In the genomic region with DNA sequence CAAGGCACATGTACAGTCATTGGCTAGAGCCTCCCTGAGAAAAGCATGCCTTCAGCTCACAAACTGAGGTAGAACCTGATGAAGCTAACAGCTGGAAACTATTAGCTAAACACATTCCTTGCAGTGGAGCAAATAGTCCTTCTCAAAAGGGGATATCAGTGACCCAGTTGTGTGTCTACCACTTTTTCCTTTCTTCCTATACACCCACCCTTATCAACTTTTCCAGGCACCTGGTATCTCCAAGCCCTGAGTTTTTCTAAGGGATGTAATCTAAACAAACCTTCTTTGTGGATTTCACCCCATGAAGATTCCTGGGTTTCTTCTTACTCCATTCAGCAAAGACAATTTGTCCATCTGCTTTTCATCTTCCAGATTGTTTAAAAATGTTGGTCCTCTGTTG, we compare ENCODE assay signal across 38 cellular contexts.
"Had no signal": no experiment of that assay in that cellular context is flagged by ENCODE, and none has a peak within 500 bp of the region (broad histone marks: within the 10 kb centered on the region; RNA-seq: fewer than 3 reads in every experiment).

No MANE protein-coding gene starts in this region.

- H3K4me1 ChIP-seq: adrenal gland, ascending aorta, body of pancreas, breast epithelium had no signal

- H3K36me3 ChIP-seq: adrenal gland, ascending aorta, brain microvascular endothelial cell, breast epithelium, cardiac muscle cell had no signal

- H3K9me3 Mint-ChIP-seq: activated naive CD4-positive, alpha-beta T cell treated with anti-CD3 and anti-CD28 coated beads for 36 hours; activated naive CD4-positive, alpha-beta T cell treated with anti-CD3 and anti-CD28 coated beads, Interleukin-2, amount 10 ng/mL, durations not matched to agents 7 days and 5 days; activated naive CD4-positive, alpha-beta T cell treated with anti-CD3 and anti-CD28 coated beads, Interleukin-2, amount 50 U/mL, for 24 hours; activated naive CD4-positive, alpha-beta T cell treated with anti-CD3 and anti-CD28 coated beads, Interleukin-2, amount 50 U/mL, for 72 hours; activated naive CD8-positive, alpha-beta T cell treated with anti-CD3 and anti-CD28 coated beads for 36 hours; activated naive CD8-positive, alpha-beta T cell treated with anti-CD3 and anti-CD28 coated beads, Interleukin-2, amount 10 ng/mL, durations not matched to agents 7 days and 5 days; activated naive CD8-positive, alpha-beta T cell treated with anti-CD3 and anti-CD28 coated beads, Interleukin-2, amount 50 U/mL, for 24 hours; activated T-cell treated with anti-CD3 and anti-CD28 coated beads, Interleukin-2, amount 50 U/mL, for 24 hours; activated T-cell treated with anti-CD3 and anti-CD28 coated beads, Interleukin-2, amount 50 U/mL, for 4 hours; activated T-cell treated with anti-CD3 and anti-CD28 coated beads, Interleukin-2, amount 50 U/mL, for 72 hours; activated T-helper 1 cell treated with anti-CD3 and anti-CD28 coated beads, Interleukin-12 subunit alpha, Interleukin-12 subunit beta, Interleukin-2, Interleukin-4 antibody, amounts not matched to agents 30 ng/mL and 10 ng/mL and 1 ng/mL, durations not matched to agents 14 hours and 24 hours and 36 hours; activated T-helper 17 cell treated with anti-CD3 and anti-CD28 coated beads, Interleukin-2, amount 50 U/mL, for 72 hours; activated T-helper 2 cell treated with anti-CD3 and anti-CD28 coated beads, Interferon-gamma antibody, Interleukin-2, Interleukin-4, amounts not matched to agents 10 μg/mL and 5 μg/mL and 100 μg/mL, durations not matched to agents 14 hours and 24 hours and 36 hours; brain; central memory CD8-positive, alpha-beta T cell had no signal

- H3K27ac ChIP-seq: adrenal gland, ascending aorta, body of pancreas, brain microvascular endothelial cell, breast epithelium, cardiac muscle cell had no signal

- H3K36me3 Mint-ChIP-seq: activated naive CD4-positive, alpha-beta T cell treated with anti-CD3 and anti-CD28 coated beads, Interleukin-2, amount 10 ng/mL, durations not matched to agents 7 days and 5 days; activated naive CD4-positive, alpha-beta T cell treated with anti-CD3 and anti-CD28 coated beads, Interleukin-2, amount 50 U/mL, for 24 hours; activated naive CD4-positive, alpha-beta T cell treated with anti-CD3 and anti-CD28 coated beads, Interleukin-2, amount 50 U/mL, for 72 hours; activated naive CD8-positive, alpha-beta T cell treated with anti-CD3 and anti-CD28 coated beads for 36 hours; activated naive CD8-positive, alpha-beta T cell treated with anti-CD3 and anti-CD28 coated beads, Interleukin-2, amount 10 ng/mL, durations not matched to agents 7 days and 5 days; brain had no signal

- H3K27ac Mint-ChIP-seq: activated naive CD4-positive, alpha-beta T cell treated with anti-CD3 and anti-CD28 coated beads for 36 hours; activated naive CD4-positive, alpha-beta T cell treated with anti-CD3 and anti-CD28 coated beads, Interleukin-2, amount 10 ng/mL, durations not matched to agents 7 days and 5 days; activated naive CD4-positive, alpha-beta T cell treated with anti-CD3 and anti-CD28 coated beads, Interleukin-2, amount 50 U/mL, for 24 hours; activated naive CD4-positive, alpha-beta T cell treated with anti-CD3 and anti-CD28 coated beads, Interleukin-2, amount 50 U/mL, for 72 hours; activated naive CD8-positive, alpha-beta T cell; activated naive CD8-positive, alpha-beta T cell treated with anti-CD3 and anti-CD28 coated beads for 36 hours; activated naive CD8-positive, alpha-beta T cell treated with anti-CD3 and anti-CD28 coated beads, Interleukin-2, amount 10 ng/mL, durations not matched to agents 7 days and 5 days; activated naive CD8-positive, alpha-beta T cell treated with anti-CD3 and anti-CD28 coated beads, Interleukin-2, amount 50 U/mL, for 24 hours; activated T-cell treated with anti-CD3 and anti-CD28 coated beads, Interleukin-2, amount 50 U/mL, for 24 hours; activated T-cell treated with anti-CD3 and anti-CD28 coated beads, Interleukin-2, amount 50 U/mL, for 72 hours; activated T-helper 1 cell treated with anti-CD3 and anti-CD28 coated beads, Interleukin-12 subunit alpha, Interleukin-12 subunit beta, Interleukin-2, Interleukin-4 antibody, amounts not matched to agents 30 ng/mL and 10 ng/mL and 1 ng/mL, durations not matched to agents 14 hours and 24 hours and 36 hours; activated T-helper 17 cell treated with anti-CD3 and anti-CD28 coated beads, Interleukin-2, amount 50 U/mL, for 72 hours; activated T-helper 2 cell treated with anti-CD3 and anti-CD28 coated beads, Interferon-gamma antibody, Interleukin-2, Interleukin-4, amounts not matched to agents 10 μg/mL and 5 μg/mL and 100 μg/mL, durations not matched to agents 14 hours and 24 hours and 36 hours; brain had no signal

- H3K27me3 ChIP-seq: adrenal gland, ascending aorta, body of pancreas, brain microvascular endothelial cell, breast epithelium, cardiac muscle cell had no signal

- H3K27me3 Mint-ChIP-seq: activated naive CD4-positive, alpha-beta T cell treated with anti-CD3 and anti-CD28 coated beads, Interleukin-2, amount 50 U/mL, for 24 hours; activated naive CD8-positive, alpha-beta T cell treated with anti-CD3 and anti-CD28 coated beads, Interleukin-2, amount 50 U/mL, for 24 hours; activated T-cell treated with anti-CD3 and anti-CD28 coated beads, Interleukin-2, amount 50 U/mL, for 24 hours; central memory CD8-positive, alpha-beta T cell had no signal

- H3K4me1 Mint-ChIP-seq: activated naive CD4-positive, alpha-beta T cell treated with anti-CD3 and anti-CD28 coated beads, Interleukin-2, amount 10 ng/mL, durations not matched to agents 7 days and 5 days; activated naive CD4-positive, alpha-beta T cell treated with anti-CD3 and anti-CD28 coated beads, Interleukin-2, amount 50 U/mL, for 24 hours; activated naive CD8-positive, alpha-beta T cell treated with anti-CD3 and anti-CD28 coated beads for 36 hours; activated naive CD8-positive, alpha-beta T cell treated with anti-CD3 and anti-CD28 coated beads, Interleukin-2, amount 10 ng/mL, durations not matched to agents 7 days and 5 days; activated naive CD8-positive, alpha-beta T cell treated with anti-CD3 and anti-CD28 coated beads, Interleukin-2, amount 50 U/mL, for 24 hours; activated T-helper 17 cell treated with anti-CD3 and anti-CD28 coated beads, Interleukin-2, amount 50 U/mL, for 72 hours; brain; central memory CD8-positive, alpha-beta T cell had no signal

- H3K9me3 ChIP-seq: adrenal gland, ascending aorta, body of pancreas, breast epithelium had no signal

- ATAC-seq: activated naive CD4-positive, alpha-beta T cell treated with anti-CD3 and anti-CD28 coated beads, Interleukin-2, amount 50 U/mL, for 72 hours; activated naive CD8-positive, alpha-beta T cell treated with anti-CD3 and anti-CD28 coated beads, Interleukin-2, amount 50 U/mL, for 24 hours; activated T-cell treated with anti-CD3 and anti-CD28 coated beads, Interleukin-2, amount 50 U/mL, for 4 hours; activated T-helper 17 cell treated with anti-CD3 and anti-CD28 coated beads, Interleukin-2, amount 50 U/mL, for 72 hours; body of pancreas had no signal

- H3K4me3 ChIP-seq: adrenal gland, ascending aorta, body of pancreas, breast epithelium, cardiac muscle cell had no signal

- DNase-seq: activated effector memory CD4-positive, alpha-beta T cell treated with anti-CD3 and anti-CD28 coated beads, Interleukin-2, amount 50 U/mL, for 16 hours; activated effector memory CD4-positive, alpha-beta T cell treated with Interleukin-2 at 50 U/mL for 16 hours; activated gamma-delta T cell; activated gamma-delta T cell treated with Interleukin-2 at 50 U/mL for 16 hours; activated naive CD4-positive, alpha-beta T cell; activated naive CD4-positive, alpha-beta T cell treated with anti-CD3 and anti-CD28 coated beads for 36 hours; activated naive CD4-positive, alpha-beta T cell treated with anti-CD3 and anti-CD28 coated beads, Interleukin-2, amount 10 ng/mL, durations not matched to agents 7 days and 5 days; activated naive CD4-positive, alpha-beta T cell treated with anti-CD3 and anti-CD28 coated beads, Interleukin-2, amount 50 U/mL, for 16 hours; activated naive CD4-positive, alpha-beta T cell treated with Interleukin-2 at 50 U/mL for 16 hours; activated naive CD8-positive, alpha-beta T cell treated with anti-CD3 and anti-CD28 coated beads for 36 hours; activated naive CD8-positive, alpha-beta T cell treated with anti-CD3 and anti-CD28 coated beads, Interleukin-2, amount 10 ng/mL, durations not matched to agents 7 days and 5 days; activated naive CD8-positive, alpha-beta T cell treated with anti-CD3 and anti-CD28 coated beads, Interleukin-2, amount 50 U/mL, for 24 hours; activated T-cell treated with anti-CD3 and anti-CD28 coated beads, Interleukin-2, amount 50 U/mL, for 1 hour; activated T-cell treated with anti-CD3 and anti-CD28 coated beads, Interleukin-2, amount 50 U/mL, for 24 hours; activated T-cell treated with anti-CD3 and anti-CD28 coated beads, Interleukin-2, amount 50 U/mL, for 4 hours; activated T-cell treated with anti-CD3 and anti-CD28 coated beads, Interleukin-2, amount 50 U/mL, for 48 hours; activated T-cell treated with anti-CD3 and anti-CD28 coated beads, Interleukin-2, amount 50 U/mL, for 72 hours; adrenal gland; amniotic stem cell; amygdala; anterior cingulate cortex; aorta; body of pancreas; brain microvascular endothelial cell; caudate nucleus; central memory CD4-positive, alpha-beta T cell; cerebellar nuclear complex had no signal

- H3K4me3 Mint-ChIP-seq: activated naive CD4-positive, alpha-beta T cell treated with anti-CD3 and anti-CD28 coated beads for 36 hours; activated naive CD4-positive, alpha-beta T cell treated with anti-CD3 and anti-CD28 coated beads, Interleukin-2, amount 10 ng/mL, durations not matched to agents 7 days and 5 days; activated naive CD4-positive, alpha-beta T cell treated with anti-CD3 and anti-CD28 coated beads, Interleukin-2, amount 50 U/mL, for 24 hours; activated naive CD8-positive, alpha-beta T cell; activated naive CD8-positive, alpha-beta T cell treated with anti-CD3 and anti-CD28 coated beads for 36 hours; activated naive CD8-positive, alpha-beta T cell treated with anti-CD3 and anti-CD28 coated beads, Interleukin-2, amount 10 ng/mL, durations not matched to agents 7 days and 5 days; activated naive CD8-positive, alpha-beta T cell treated with anti-CD3 and anti-CD28 coated beads, Interleukin-2, amount 50 U/mL, for 24 hours; activated T-cell treated with anti-CD3 and anti-CD28 coated beads, Interleukin-2, amount 50 U/mL, for 24 hours; activated T-cell treated with anti-CD3 and anti-CD28 coated beads, Interleukin-2, amount 50 U/mL, for 4 hours; activated T-cell treated with anti-CD3 and anti-CD28 coated beads, Interleukin-2, amount 50 U/mL, for 72 hours; activated T-helper 1 cell treated with anti-CD3 and anti-CD28 coated beads, Interleukin-12 subunit alpha, Interleukin-12 subunit beta, Interleukin-2, Interleukin-4 antibody, amounts not matched to agents 30 ng/mL and 10 ng/mL and 1 ng/mL, durations not matched to agents 14 hours and 24 hours and 36 hours; activated T-helper 17 cell treated with anti-CD3 and anti-CD28 coated beads, Interleukin-2, amount 50 U/mL, for 72 hours; brain; central memory CD8-positive, alpha-beta T cell had no signal
